Comparison of ENCODE assay signal across 1 cellular context in the genomic region with DNA sequence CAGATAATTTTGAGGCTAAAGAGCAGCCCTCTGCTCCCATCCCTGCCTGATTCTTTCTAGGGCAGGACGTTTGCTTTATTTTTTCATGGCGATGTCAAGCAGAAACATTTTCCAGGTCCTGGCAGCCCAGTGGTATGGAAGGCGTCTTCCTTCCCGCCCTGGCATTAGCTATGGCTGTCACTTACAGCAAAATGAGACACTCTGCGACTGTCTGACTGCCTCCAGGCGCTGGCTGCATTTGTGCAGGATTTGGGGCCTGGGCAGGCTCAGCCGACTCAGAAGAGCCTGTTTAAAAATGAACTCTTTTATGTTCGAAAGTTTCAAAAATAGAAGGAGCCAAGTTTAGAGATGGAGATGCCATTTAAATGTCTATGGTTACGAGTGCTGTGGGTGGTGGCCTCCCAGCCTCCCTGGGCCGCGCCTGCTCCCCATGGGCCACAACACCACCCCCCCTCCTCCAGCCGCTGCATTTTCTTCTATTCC.
TF ChIP-seq lines count a peak whose summit lies in the region.

No MANE protein-coding gene starts in this region.

TF ChIP-seq in HepG2, 621 proteins besides CTCF, POLR2A, EP300 and RAD21 (continued from another document):
- TF ChIP-seq KIAA2018 (CRISPR knock-in tag; IDR thresholded peaks at IDR 0.05; ENCODE audit: borderline replicate concordance) = no peak
- no peak for TF ChIP-seq RARA (CRISPR knock-in tag; IDR thresholded peaks at IDR 0.05)
- no peak for TF ChIP-seq ZUFSP (CRISPR knock-in tag; IDR thresholded peaks at IDR 0.05; ENCODE audit: borderline replicate concordance)
- TF ChIP-seq ATF7 (IDR thresholded peaks at IDR 0.05) = no peak
- TF ChIP-seq ATF7 (CRISPR knock-in tag; IDR thresholded peaks at IDR 0.05) = no peak
- TF ChIP-seq, protein P1, sequence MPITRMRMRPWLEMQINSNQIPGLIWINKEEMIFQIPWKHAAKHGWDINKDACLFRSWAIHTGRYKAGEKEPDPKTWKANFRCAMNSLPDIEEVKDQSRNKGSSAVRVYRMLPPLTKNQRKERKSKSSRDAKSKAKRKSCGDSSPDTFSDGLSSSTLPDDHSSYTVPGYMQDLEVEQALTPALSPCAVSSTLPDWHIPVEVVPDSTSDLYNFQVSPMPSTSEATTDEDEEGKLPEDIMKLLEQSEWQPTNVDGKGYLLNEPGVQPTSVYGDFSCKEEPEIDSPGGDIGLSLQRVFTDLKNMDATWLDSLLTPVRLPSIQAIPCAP (CRISPR knock-in tag; IDR thresholded peaks at IDR 0.05; ENCODE audit: low read depth) = no peak
- no peak for TF ChIP-seq ZNF737 (CRISPR knock-in tag; IDR thresholded peaks at IDR 0.05; ENCODE audit: borderline replicate concordance)
- TF ChIP-seq MEIS1 (CRISPR knock-in tag; IDR thresholded peaks at IDR 0.05; ENCODE audit: borderline replicate concordance) = no peak
- TF ChIP-seq ZNF660 (CRISPR knock-in tag; IDR thresholded peaks at IDR 0.05; ENCODE audit: borderline replicate concordance, low read depth) = no peak
- TF ChIP-seq XBP1 (CRISPR knock-in tag; IDR thresholded peaks at IDR 0.05) = no peak
- no peak for TF ChIP-seq HOXA9 (CRISPR knock-in tag; IDR thresholded peaks at IDR 0.05; ENCODE audit: borderline replicate concordance)
- TF ChIP-seq KDM5A (IDR thresholded peaks at IDR 0.05; ENCODE audit: borderline replicate concordance, low read length) = no peak
- no peak for TF ChIP-seq ARNT2 (CRISPR knock-in tag; IDR thresholded peaks at IDR 0.05; ENCODE audit: low read depth)
- TF ChIP-seq BCLAF1 (IDR thresholded peaks at IDR 0.05) = no peak
- TF ChIP-seq REL (CRISPR knock-in tag; conservative IDR thresholded peaks at IDR 0.05) = no peak
- TF ChIP-seq, protein P2, sequence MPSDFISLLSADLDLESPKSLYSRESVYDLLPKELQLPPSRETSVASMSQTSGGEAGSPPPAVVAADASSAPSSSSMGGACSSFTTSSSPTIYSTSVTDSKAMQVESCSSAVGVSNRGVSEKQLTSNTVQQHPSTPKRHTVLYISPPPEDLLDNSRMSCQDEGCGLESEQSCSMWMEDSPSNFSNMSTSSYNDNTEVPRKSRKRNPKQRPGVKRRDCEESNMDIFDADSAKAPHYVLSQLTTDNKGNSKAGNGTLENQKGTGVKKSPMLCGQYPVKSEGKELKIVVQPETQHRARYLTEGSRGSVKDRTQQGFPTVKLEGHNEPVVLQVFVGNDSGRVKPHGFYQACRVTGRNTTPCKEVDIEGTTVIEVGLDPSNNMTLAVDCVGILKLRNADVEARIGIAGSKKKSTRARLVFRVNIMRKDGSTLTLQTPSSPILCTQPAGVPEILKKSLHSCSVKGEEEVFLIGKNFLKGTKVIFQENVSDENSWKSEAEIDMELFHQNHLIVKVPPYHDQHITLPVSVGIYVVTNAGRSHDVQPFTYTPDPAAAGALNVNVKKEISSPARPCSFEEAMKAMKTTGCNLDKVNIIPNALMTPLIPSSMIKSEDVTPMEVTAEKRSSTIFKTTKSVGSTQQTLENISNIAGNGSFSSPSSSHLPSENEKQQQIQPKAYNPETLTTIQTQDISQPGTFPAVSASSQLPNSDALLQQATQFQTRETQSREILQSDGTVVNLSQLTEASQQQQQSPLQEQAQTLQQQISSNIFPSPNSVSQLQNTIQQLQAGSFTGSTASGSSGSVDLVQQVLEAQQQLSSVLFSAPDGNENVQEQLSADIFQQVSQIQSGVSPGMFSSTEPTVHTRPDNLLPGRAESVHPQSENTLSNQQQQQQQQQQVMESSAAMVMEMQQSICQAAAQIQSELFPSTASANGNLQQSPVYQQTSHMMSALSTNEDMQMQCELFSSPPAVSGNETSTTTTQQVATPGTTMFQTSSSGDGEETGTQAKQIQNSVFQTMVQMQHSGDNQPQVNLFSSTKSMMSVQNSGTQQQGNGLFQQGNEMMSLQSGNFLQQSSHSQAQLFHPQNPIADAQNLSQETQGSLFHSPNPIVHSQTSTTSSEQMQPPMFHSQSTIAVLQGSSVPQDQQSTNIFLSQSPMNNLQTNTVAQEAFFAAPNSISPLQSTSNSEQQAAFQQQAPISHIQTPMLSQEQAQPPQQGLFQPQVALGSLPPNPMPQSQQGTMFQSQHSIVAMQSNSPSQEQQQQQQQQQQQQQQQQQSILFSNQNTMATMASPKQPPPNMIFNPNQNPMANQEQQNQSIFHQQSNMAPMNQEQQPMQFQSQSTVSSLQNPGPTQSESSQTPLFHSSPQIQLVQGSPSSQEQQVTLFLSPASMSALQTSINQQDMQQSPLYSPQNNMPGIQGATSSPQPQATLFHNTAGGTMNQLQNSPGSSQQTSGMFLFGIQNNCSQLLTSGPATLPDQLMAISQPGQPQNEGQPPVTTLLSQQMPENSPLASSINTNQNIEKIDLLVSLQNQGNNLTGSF (CRISPR knock-in tag; IDR thresholded peaks at IDR 0.05) = no peak
